ENCODE assay signal across 21 cellular contexts in the genomic region with DNA sequence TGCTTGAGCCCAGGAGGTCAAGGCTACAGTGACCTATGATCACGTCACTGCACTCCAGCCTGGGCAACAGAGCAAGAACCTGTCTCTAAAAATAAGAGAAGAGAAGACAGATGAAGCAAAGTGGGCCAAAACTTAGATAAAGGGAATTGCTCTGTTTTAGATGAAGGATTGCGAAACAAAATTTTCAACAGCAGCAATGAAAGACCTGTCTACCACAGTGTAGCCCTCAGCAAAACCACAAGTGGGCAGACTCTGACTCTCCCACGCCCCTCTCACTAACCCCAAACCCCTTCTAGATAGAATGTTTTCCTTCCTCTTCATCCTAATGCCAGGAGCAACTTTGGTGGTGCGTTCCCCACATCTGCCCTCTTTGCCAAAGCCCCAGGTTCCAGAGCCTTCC.
"Had no signal": no experiment of that assay in that cellular context is flagged by ENCODE, and none has a peak within 500 bp of the region (broad histone marks: within the 10 kb centered on the region; RNA-seq: fewer than 3 reads in every experiment).

No MANE protein-coding gene starts in this region.

- H3K4me1 ChIP-seq: breast epithelium, tibial nerve, vagina had no signal

- H3K9me3 Mint-ChIP-seq: activated B cell treated with CpG ODN at 0.5 μM for 24 hours; activated CD8-positive, alpha-beta T cell treated with anti-CD3 and anti-CD28 coated beads for 36 hours; activated naive CD8-positive, alpha-beta T cell treated with anti-CD3 and anti-CD28 coated beads, Interleukin-2, amount 10 ng/mL, durations not matched to agents 7 days and 5 days; activated T-cell treated with anti-CD3 and anti-CD28 coated beads, Interleukin-2, amount 50 U/mL, for 72 hours; dendritic cell treated with granulocyte-macrophage colony-stimulating factor and Interleukin-4, amounts not matched to agents 40 ng/mL and 50 ng/mL, for 4 days; immature natural killer cell; naive thymus-derived CD8-positive, alpha-beta T cell had no signal

- DNase-seq: activated B cell treated with CpG ODN at 0.5 μM for 24 hours; activated CD4-positive, alpha-beta T cell treated with anti-CD3 and anti-CD28 coated beads for 48 hours; activated CD8-positive, alpha-beta memory T cell treated with anti-CD3 and anti-CD28 coated beads, Interleukin-2, amount 50 U/mL, for 4 hours; activated CD8-positive, alpha-beta T cell treated with anti-CD3 and anti-CD28 coated beads for 36 hours; activated gamma-delta T cell; activated naive CD8-positive, alpha-beta T cell treated with anti-CD3 and anti-CD28 coated beads, Interleukin-2, amount 10 ng/mL, durations not matched to agents 7 days and 5 days; activated T-cell treated with anti-CD3 and anti-CD28 coated beads, Interleukin-2, amount 50 U/mL, for 72 hours; aorta; effector memory CD4-positive, alpha-beta T cell; head of caudate nucleus; immature natural killer cell; mesenchymal stem cell; naive thymus-derived CD8-positive, alpha-beta T cell; retina; stimulated activated CD4-positive, alpha-beta T cell treated with anti-CD3 and anti-CD28 coated beads, Interleukin-4, amount 100 ng/mL, for 1 hour; stimulated activated naive B cell treated with anti-CD40 and anti-IgM and Interleukin-4, amounts not matched to agents 10 μg/mL and 1 μg/mL and 100 μg/mL, for 72 hours; substantia nigra had no signal

- H3K27ac ChIP-seq: breast epithelium, tibial nerve, vagina had no signal

- H3K36me3 ChIP-seq: breast epithelium, tibial nerve, vagina had no signal

- H3K27ac Mint-ChIP-seq: activated B cell treated with CpG ODN at 0.5 μM for 24 hours; activated CD8-positive, alpha-beta T cell treated with anti-CD3 and anti-CD28 coated beads for 36 hours; activated naive CD8-positive, alpha-beta T cell treated with anti-CD3 and anti-CD28 coated beads, Interleukin-2, amount 10 ng/mL, durations not matched to agents 7 days and 5 days; activated T-cell treated with anti-CD3 and anti-CD28 coated beads, Interleukin-2, amount 50 U/mL, for 72 hours; dendritic cell treated with granulocyte-macrophage colony-stimulating factor and Interleukin-4, amounts not matched to agents 40 ng/mL and 50 ng/mL, for 4 days; immature natural killer cell; stimulated activated naive B cell treated with anti-CD40 and anti-IgM and Interleukin-4, amounts not matched to agents 10 μg/mL and 1 μg/mL and 100 μg/mL, for 72 hours had no signal

- H3K36me3 Mint-ChIP-seq: activated naive CD8-positive, alpha-beta T cell treated with anti-CD3 and anti-CD28 coated beads, Interleukin-2, amount 10 ng/mL, durations not matched to agents 7 days and 5 days; immature natural killer cell; naive thymus-derived CD8-positive, alpha-beta T cell; stimulated activated naive B cell treated with anti-CD40 and anti-IgM and Interleukin-4, amounts not matched to agents 10 μg/mL and 1 μg/mL and 100 μg/mL, for 72 hours had no signal

- H3K4me3 ChIP-seq: breast epithelium, tibial nerve, vagina had no signal

- H3K4me3 Mint-ChIP-seq: activated B cell treated with CpG ODN at 0.5 μM for 24 hours; activated CD8-positive, alpha-beta T cell treated with anti-CD3 and anti-CD28 coated beads for 36 hours; activated naive CD8-positive, alpha-beta T cell treated with anti-CD3 and anti-CD28 coated beads, Interleukin-2, amount 10 ng/mL, durations not matched to agents 7 days and 5 days; activated T-cell treated with anti-CD3 and anti-CD28 coated beads, Interleukin-2, amount 50 U/mL, for 72 hours; dendritic cell treated with granulocyte-macrophage colony-stimulating factor and Interleukin-4, amounts not matched to agents 40 ng/mL and 50 ng/mL, for 4 days; immature natural killer cell; naive thymus-derived CD8-positive, alpha-beta T cell; stimulated activated naive B cell treated with anti-CD40 and anti-IgM and Interleukin-4, amounts not matched to agents 10 μg/mL and 1 μg/mL and 100 μg/mL, for 72 hours had no signal

- H3K4me1 Mint-ChIP-seq: activated B cell treated with CpG ODN at 0.5 μM for 24 hours; stimulated activated naive B cell treated with anti-CD40 and anti-IgM and Interleukin-4, amounts not matched to agents 10 μg/mL and 1 μg/mL and 100 μg/mL, for 72 hours had no signal

- H3K27me3 ChIP-seq: breast epithelium, tibial nerve, vagina had no signal

- ATAC-seq: activated CD8-positive, alpha-beta T cell treated with anti-CD3 and anti-CD28 coated beads for 36 hours; activated T-cell treated with anti-CD3 and anti-CD28 coated beads, Interleukin-2, amount 50 U/mL, for 72 hours; naive thymus-derived CD8-positive, alpha-beta T cell; stimulated activated naive B cell treated with anti-CD40 and anti-IgM and Interleukin-4, amounts not matched to agents 10 μg/mL and 1 μg/mL and 100 μg/mL, for 72 hours had no signal

- H3K9me3 ChIP-seq: breast epithelium, tibial nerve, vagina had no signal
